ENCODE assay signal across 8 cellular contexts in the genomic region with DNA sequence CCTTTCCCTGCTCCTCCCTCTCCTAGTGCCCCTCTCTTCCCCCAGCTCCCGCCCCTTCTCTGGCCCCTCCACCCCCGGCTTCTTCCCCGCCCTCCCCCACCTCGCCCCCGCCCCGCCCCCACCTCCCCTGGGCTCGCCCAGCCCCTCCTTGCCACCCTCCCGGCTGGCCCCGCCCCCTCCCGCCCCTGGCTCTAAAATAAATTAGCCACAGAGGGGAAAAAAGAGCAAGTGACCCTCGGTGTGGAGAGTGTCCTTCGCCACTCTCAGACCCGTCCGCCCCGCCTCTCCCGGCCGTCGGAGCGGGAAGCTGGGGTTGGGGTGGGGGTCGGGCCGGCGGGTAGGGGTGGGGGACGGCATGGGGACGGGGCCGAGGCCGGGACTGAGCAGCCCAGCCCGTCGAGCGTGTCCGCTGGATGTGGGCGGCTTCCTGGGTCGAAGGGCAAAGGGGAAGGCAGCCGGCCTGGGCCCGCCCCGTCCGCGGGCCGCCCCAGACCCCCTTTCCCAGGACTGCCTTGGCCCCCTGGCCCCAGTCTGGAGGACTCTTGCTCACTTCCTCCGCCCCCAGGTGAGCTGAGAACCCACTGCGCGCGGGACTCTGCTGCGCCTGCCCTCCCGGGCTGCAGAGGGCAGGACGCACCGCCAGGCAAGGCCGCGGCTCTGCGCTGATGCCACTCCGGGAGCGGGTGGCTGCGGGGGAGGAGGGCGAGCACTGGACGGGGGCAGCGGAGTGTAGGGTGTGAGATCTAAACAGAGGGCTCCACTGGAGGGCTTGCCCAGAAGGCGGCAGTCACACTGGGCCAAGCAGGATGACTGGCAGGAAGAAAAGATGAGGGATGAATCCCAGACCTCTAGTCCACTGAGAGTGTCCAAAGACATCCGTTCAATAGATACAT. TPM values are rescaled to one million over a fixed set of nuclear protein-coding genes. Genes with fewer than 3 reads are reported as not detected.
A peak's percentile ranks its signal among the peaks of the same experiment; 100 is the strongest.
DNase-seq lines count a peak whose midpoint lies in the region; ATAC-seq, FAIRE-seq and TF ChIP-seq lines count a peak whose summit lies in the region.
"Had no signal": no experiment of that assay in that cellular context is flagged by ENCODE, and none has a peak within 500 bp of the region (broad histone marks: within the 10 kb centered on the region; RNA-seq: fewer than 3 reads in every experiment).

No MANE protein-coding gene starts in this region.

- H2AK5ac ChIP-seq in H1 (ENCODE audit: low read depth, low read length), result 0 out of 2 replicates have a peak overlapping the region, but pooled peaks have one; percentile 6

- peaks cover 0 to 4% of the 10 kb centered on the region in 2 experiments; a peak in 2 of 4 replicates for H3K79me2 ChIP-seq in H1 (ENCODE audit: control insufficient read depth in 1 of 2, insufficient read depth in 2 of 2, low read length in 2 of 2)

- H4K20me1 ChIP-seq in H1 (replicated peaks in 1 of 2; ENCODE audit: control insufficient read depth in 1 of 2, insufficient read depth in 2 of 2, low read length in 2 of 2), result peaks cover 2 to 14% of the 10 kb centered on the region in 2 experiments

- TF ChIP-seq CTCF in H1 (IDR thresholded peaks at IDR 0.05; ENCODE audit: control extremely low read depth in 1 of 3, insufficient read depth in 1 of 3, low read depth in 1 of 3, low read length in 3 of 3) (peak; percentile 24 to 45 (median 38)), lung (IDR thresholded peaks at IDR 0.05; ENCODE audit: control extremely low read depth, extremely low read depth) (no peak), tibial artery (IDR thresholded peaks at IDR 0.05) (no peak)

- ATAC-seq in lung (ENCODE audit: insufficient read depth, low FRiP score), result no peak
- no peak for ATAC-seq in HG03139 (IDR thresholded peaks at IDR 0.05; ENCODE audit: unreplicated experiment)
- no peak for ATAC-seq in GM19463 (IDR thresholded peaks at IDR 0.05; ENCODE audit: unreplicated experiment)

- H3K4me2 ChIP-seq in H1 (ENCODE audit: insufficient read depth in 1 of 2, low read depth in 2 of 2, low read length in 2 of 2), result peak overlapping the region; percentile 78 to 84

- H3K27me3 ChIP-seq in HUES64 (ENCODE audit: insufficient read depth, low read length) (peaks cover 56% of the 10 kb centered on the region), H1 (replicated peaks in 1 of 4; ENCODE audit: control insufficient read depth in 3 of 4, extremely low read depth in 1 of 4, insufficient read depth in 3 of 4, low read length in 3 of 4) (peaks cover 6 to 44% (median 38%) of the 10 kb centered on the region in 4 experiments), lung (ENCODE audit: control insufficient read depth, insufficient read depth) (no peaks in the 10 kb centered on the region), tibial artery (peaks cover 0 to 62% of the 10 kb centered on the region in 2 donors)

- 0 out of 2 replicates have a peak overlapping the region, but pooled peaks have one; percentile 51 for H4K8ac ChIP-seq in H1 (ENCODE audit: extremely low read depth, insufficient read depth, low read length)

- peak overlapping the region; percentile 76 for H3K27ac ChIP-seq in HUES64 (ENCODE audit: low read depth, low read length)
- H3K27ac ChIP-seq in H1 (ENCODE audit: low read depth, low read length), result no peak overlapping the region
- peak overlapping the region; percentile 23 to 34 for H3K27ac ChIP-seq in lung (ENCODE audit: low read depth in 1 of 2, low read length in 1 of 2)
- no peak overlapping the region for H3K27ac ChIP-seq in tibial artery
- H3K27ac ChIP-seq: neutrophil had no signal

- POLR2A ChIA-PET in H1 (lab: Charles Lee; ENCODE audit: partially characterized antibody), result interaction anchor here (1.0 to 11.0 kb wide), 6 partner anchors 12 to 202 kb away, joined by 3 to 107 read pairs (median 4); partner anchors contain the start of gene NR4A1

- H3K4me3 ChIP-seq in HUES64 (ENCODE audit: low read length) (peak overlapping the region; percentile 65), H1 (ENCODE audit: extremely low read depth in 1 of 4, insufficient read depth in 2 of 4, low read depth in 3 of 4, low read length in 4 of 4) (peak overlapping the region; percentile 34 to 91 (median 54)), lung (peak overlapping the region; percentile 3), tibial artery (peak overlapping the region; percentile 43 to 61)

- no peak overlapping the region for H2BK15ac ChIP-seq in H1 (ENCODE audit: low read length)

- intact Hi-C loops in tibial artery (cut with DNase I; ENCODE audit: low total_unique reads), result no loop called here

- H2BK5ac ChIP-seq in H1 (ENCODE audit: low read depth, low read length), result peak overlapping the region; percentile 60; the same call in 1 of the 2 replicates

- peaks cover 18% of the 10 kb centered on the region; the same call in 1 of the 2 replicates for H3K23me2 ChIP-seq in H1 (ENCODE audit: low read depth, low read length)

- H4K91ac ChIP-seq in H1 (replicated peaks; ENCODE audit: insufficient read length, low read length), result peak overlapping the region; percentile 30

- H3K14ac ChIP-seq in H1 (ENCODE audit: insufficient read length), result no peak overlapping the region

- peak overlapping the region; percentile 38; the same call in 1 of the 2 replicates for H3K18ac ChIP-seq in H1 (ENCODE audit: extremely low read depth, low read length)

- TF ChIP-seq RAD21 in H1 (IDR thresholded peaks at IDR 0.05 in 1 of 2, conservative IDR thresholded peaks at IDR 0.05 in 1 of 2; ENCODE audit: low read depth in 2 of 2, low read length in 2 of 2), result peak; percentile 22 to 56; a peak in 2 of 4 replicates

- no peak overlapping the region for H3K56ac ChIP-seq in H1 (replicated peaks; ENCODE audit: insufficient read length, low read depth, low read length)

- H3K36me3 ChIP-seq in HUES64 (ENCODE audit: insufficient read depth, low read length), result peaks cover 4% of the 10 kb centered on the region; the same call in 1 of the 2 replicates
- no peaks in the 10 kb centered on the region for H3K36me3 ChIP-seq in H1 (ENCODE audit: control insufficient read depth in 2 of 4, insufficient read depth in 4 of 4, low read length in 3 of 4)
- H3K36me3 ChIP-seq in lung (ENCODE audit: control insufficient read depth in 2 of 2, insufficient read depth in 2 of 2, low read length in 2 of 2), result no peaks in the 10 kb centered on the region
- no peaks in the 10 kb centered on the region for H3K36me3 ChIP-seq in tibial artery
- H3K36me3 ChIP-seq: neutrophil had no signal

- H4K5ac ChIP-seq in H1 (ENCODE audit: insufficient read length, low read depth, low read length), result peak overlapping the region; percentile 43

- 4% methylated on average over 47 of the region's 57 CpGs for WGBS in HUES64
- WGBS in H1 (ENCODE audit: extremely low coverage in 1 of 2, insufficient coverage in 1 of 2, insufficient read length in 1 of 2, insufficient replicate concordance in 2 of 2, low coverage in 1 of 2, low lambda C conversion rate in 2 of 2, missing lambda C conversion rate in 1 of 2), 2 experiments, result 14% methylated on average over 15 of the region's 57 CpGs; no CpG with 5 or more reads in 1 of the 2 experiments
- 43 to 71% methylated on average over 45 to 53 of the region's 57 CpGs for WGBS in lung, 2 donors

- H2AFZ ChIP-seq in H1 (ENCODE audit: low read length), result no peak overlapping the region

- no peak overlapping the region for H2BK120ac ChIP-seq in H1 (replicated peaks; ENCODE audit: low read depth, low read length)

- H3K9ac ChIP-seq in HUES64 (ENCODE audit: low read depth, low read length), result peak overlapping the region; percentile 58
- 0 out of 7 replicates have a peak overlapping the region, but pooled peaks of 1 of the 4 experiments have one; percentile 13 for H3K9ac ChIP-seq in H1 (replicated peaks in 1 of 4; ENCODE audit: extremely low read depth in 1 of 4, low read depth in 3 of 4, low read length in 3 of 4)

- H3K9me3 ChIP-seq in HUES64 (ENCODE audit: insufficient read depth, low read depth, low read length), result no peaks in the 10 kb centered on the region
- no peaks in the 10 kb centered on the region for H3K9me3 ChIP-seq in H1 (ENCODE audit: insufficient read depth in 2 of 2, low read depth in 1 of 2, low read length in 1 of 2)
- peaks cover 0 to 2% of the 10 kb centered on the region in 2 donors for H3K9me3 ChIP-seq in lung (ENCODE audit: control insufficient read depth in 2 of 2, insufficient read depth in 1 of 2, low read length in 1 of 2)
- H3K9me3 ChIP-seq in tibial artery, result no peaks in the 10 kb centered on the region
- H3K9me3 ChIP-seq: neutrophil had no signal

- peak overlapping the region; percentile 38 for H3K4ac ChIP-seq in H1 (replicated peaks; ENCODE audit: insufficient read length, low read depth, low read length)

- no peak overlapping the region for H2BK20ac ChIP-seq in H1 (ENCODE audit: low read length)

- no peak overlapping the region for H3K23ac ChIP-seq in H1 (ENCODE audit: insufficient read length)

- H3K4me1 ChIP-seq in HUES64 (ENCODE audit: insufficient read depth, low read length) (peaks cover 39% of the 10 kb centered on the region), H1 (replicated peaks in 1 of 4; ENCODE audit: control insufficient read depth in 3 of 4, insufficient read depth in 4 of 4, low read length in 3 of 4) (peaks cover 12 to 30% (median 21%) of the 10 kb centered on the region in 4 experiments), lung (ENCODE audit: control insufficient read depth in 2 of 2, insufficient read depth in 2 of 2, low read length in 2 of 2) (peaks cover 0 to 19% of the 10 kb centered on the region in 2 donors), tibial artery (peaks cover 0 to 26% (median 23%) of the 10 kb centered on the region in 4 donors)

- FAIRE-seq in H1 (lab: Jason Lieb, UNC), result no peak

- H2BK12ac ChIP-seq in H1 (ENCODE audit: low read depth, low read length), result no peak overlapping the region; the same call in 1 of the 2 replicates

- TF ChIP-seq POLR2A in H1 (IDR thresholded peaks at IDR 0.05; ENCODE audit: control extremely low read depth in 1 of 2, low read depth in 2 of 2, low read length in 2 of 2), result no peak

- CTCF ChIA-PET in H1 (lab: Charles Lee; ENCODE audit: partially characterized antibody), result interaction anchor here (1.0 to 8.5 kb wide), 9 partner anchors 10 to 73 kb away, joined by 3 to 132 read pairs (median 7); no protein-coding TSS in a partner anchor

- TF ChIP-seq EP300 in H1 (IDR thresholded peaks at IDR 0.05; ENCODE audit: borderline replicate concordance in 1 of 2, low read depth in 2 of 2, low read length in 2 of 2), result no peak

- DNase-seq in H1 (ENCODE audit: low read depth in 1 of 2, low spot score in 2 of 2), result peak in 1 of 2 experiments; percentile 82
- no peak for DNase-seq in lung (ENCODE audit: low spot score)
- no peak for DNase-seq in tibial artery
- no peak for DNase-seq in epidermal melanocyte (ENCODE audit: insufficient read length, low spot score)

- peaks cover 3% of the 10 kb centered on the region; the same call in 1 of the 2 replicates for H3K79me1 ChIP-seq in H1 (ENCODE audit: low read depth, low read length)

RNA-seq across cellular contexts. Expression of gene FIGNL2, which starts 0.6 kb away (rescaled TPM):
- 11.2 TPM for polyA plus RNA-seq in HUES64 (2013, experiment 1 of 2)
- 15.0 TPM for polyA plus RNA-seq in HUES64 (2013, experiment 2 of 2)
- total RNA-seq in H1 (2021; fragmentation: NEBNext Ultra II Directional; extraction: Animal tissue kit (Norgen Biotek cat#: 25700)), result 6.5 and 7.5 TPM in 2 replicates
- polyA plus RNA-seq in H1 (2011; rRNA removed) (7.1 and 10.9 TPM in 2 replicates), lung (under 1 TPM; 0.33 to 0.71 TPM)
- 6.7 TPM for polyA plus RNA-seq in H1 (2011; cell fraction: cytosol; rRNA removed)
- 12.7 TPM for polyA plus RNA-seq in H1 (2011; cell fraction: nucleus; rRNA removed)
- polyA plus RNA-seq in H1 (2012, experiment 1 of 2), result 4.7 to 5.7 TPM (median 5.2 TPM) in 4 replicates
- 4.7 TPM for polyA plus RNA-seq in H1 (2012, experiment 2 of 2)
- 2.7 TPM for polyA plus RNA-seq in H1 (2013, experiment 1 of 2)
- polyA plus RNA-seq in H1 (2013, experiment 2 of 2), result 2.2 TPM
- polyA minus RNA-seq in H1 (2011; rRNA and poly(A)+ RNA removed), result 3.0 and 6.3 TPM in 2 replicates
- 7.0 TPM for polyA minus RNA-seq in H1 (2011; cell fraction: cytosol; rRNA and poly(A)+ RNA removed)
- polyA minus RNA-seq in H1 (2011; cell fraction: nucleus; rRNA and poly(A)+ RNA removed), result 11.2 TPM
- 1 to 10 TPM in 1 of 2 donors, under 1 TPM in 1; 0.89 to 1.9 TPM for total RNA-seq in lung

RNA-seq across cellular contexts. Expression of gene ANKRD33, which starts 38.8 kb away (rescaled TPM):
- polyA plus RNA-seq in HUES64 (2013, experiment 1 of 2), result 0.15 TPM
- polyA plus RNA-seq in HUES64 (2013, experiment 2 of 2), result 0.13 TPM
- 0.19 and 0.41 TPM in 2 replicates for total RNA-seq in H1 (2021; fragmentation: NEBNext Ultra II Directional; extraction: Animal tissue kit (Norgen Biotek cat#: 25700))
- polyA plus RNA-seq in H1 (2011; rRNA removed) (0.53 and 1.5 TPM in 2 replicates), lung (under 1 TPM; 0.24 to 0.50 TPM)
- 1.1 TPM for polyA plus RNA-seq in H1 (2011; cell fraction: cytosol; rRNA removed)
- 8.7 TPM for polyA plus RNA-seq in H1 (2011; cell fraction: nucleus; rRNA removed)
- polyA plus RNA-seq in H1 (2012, experiment 1 of 2), result 0.53 to 1.1 TPM (median 0.62 TPM) in 4 replicates
- polyA plus RNA-seq in H1 (2012, experiment 2 of 2), result 0.39 TPM
- polyA plus RNA-seq in H1 (2013, experiment 1 of 2), result 0.34 TPM
- polyA plus RNA-seq in H1 (2013, experiment 2 of 2), result 0.57 TPM
- polyA minus RNA-seq in H1 (2011; rRNA and poly(A)+ RNA removed), result 0.34 and 0.73 TPM in 2 replicates
- polyA minus RNA-seq in H1 (2011; cell fraction: cytosol; rRNA and poly(A)+ RNA removed), result not detected
- 3.4 TPM for polyA minus RNA-seq in H1 (2011; cell fraction: nucleus; rRNA and poly(A)+ RNA removed)
- under 1 TPM; 0.14 to 0.21 TPM for total RNA-seq in lung

RNA-seq across cellular contexts. Expression of gene ACVRL1, which starts 58.2 kb away (rescaled TPM):
- polyA plus RNA-seq in HUES64 (2013, experiment 1 of 2), result 0.30 TPM
- 1.3 TPM for polyA plus RNA-seq in HUES64 (2013, experiment 2 of 2)
- total RNA-seq in H1 (2021; fragmentation: NEBNext Ultra II Directional; extraction: Animal tissue kit (Norgen Biotek cat#: 25700)), result 0.09 TPM in 1 of 2 replicates, not detected in the other
- polyA plus RNA-seq in H1 (2011; rRNA removed), result 0.35 and 0.50 TPM in 2 replicates
- 0.54 TPM for polyA plus RNA-seq in H1 (2011; cell fraction: cytosol; rRNA removed)
- polyA plus RNA-seq in H1 (2011; cell fraction: nucleus; rRNA removed), result 1.2 TPM
- 0.59 to 0.90 TPM (median 0.84 TPM) in 4 replicates for polyA plus RNA-seq in H1 (2012, experiment 1 of 2)
- polyA plus RNA-seq in H1 (2012, experiment 2 of 2), result 0.10 TPM
- 0.39 TPM for polyA plus RNA-seq in H1 (2013, experiment 1 of 2)
- polyA plus RNA-seq in H1 (2013, experiment 2 of 2), result 0.24 TPM
- 0.39 and 0.82 TPM in 2 replicates for polyA minus RNA-seq in H1 (2011; rRNA and poly(A)+ RNA removed)
- not detected for polyA minus RNA-seq in H1 (2011; cell fraction: cytosol; rRNA and poly(A)+ RNA removed)
- 1.4 TPM for polyA minus RNA-seq in H1 (2011; cell fraction: nucleus; rRNA and poly(A)+ RNA removed)
- total RNA-seq in lung, result 100 to 1,000 TPM; 101 to 186 TPM
- 100 to 1,000 TPM in 1 of 2 donors, 10 to 100 TPM in 1; 76.1 to 130 TPM for polyA plus RNA-seq in lung

Comparison
In these comparisons a context has a peak if more than half of its experiments do, and no peak if none do; other contexts are left out.
1. H3K27ac ChIP-seq: peak in HUES64 (single experiment) and lung (2 of 2); none in H1 (single experiment) and tibial artery (0 of 2).
2. H3K4me3 ChIP-seq: peak in every context shown above with its lines; median percentile 65 in HUES64; 54 in H1; 52 in tibial artery; 3 in lung.
3. CTCF ChIP-seq: peak in H1 (3 of 3); none in lung (single experiment) and tibial artery (0 of 2).
4. RNA of gene ACVRL1, which starts 58.2 kb away (total RNA-seq): 101 to 186 TPM in lung; 0.09 TPM in H1; every median in the first group is over 10 times any median in the second.